Comparison of ENCODE assay signal across 2 cellular contexts in genomic region chr3:150544040-150544439, GRCh38.
TF ChIP-seq lines count a peak whose summit lies in the region.

No MANE protein-coding gene starts in this region.

TF ChIP-seq in SK-N-SH, 30 proteins besides CTCF, POLR2A, EP300 and RAD21 (continued from another document):
- TF ChIP-seq, protein P1, sequence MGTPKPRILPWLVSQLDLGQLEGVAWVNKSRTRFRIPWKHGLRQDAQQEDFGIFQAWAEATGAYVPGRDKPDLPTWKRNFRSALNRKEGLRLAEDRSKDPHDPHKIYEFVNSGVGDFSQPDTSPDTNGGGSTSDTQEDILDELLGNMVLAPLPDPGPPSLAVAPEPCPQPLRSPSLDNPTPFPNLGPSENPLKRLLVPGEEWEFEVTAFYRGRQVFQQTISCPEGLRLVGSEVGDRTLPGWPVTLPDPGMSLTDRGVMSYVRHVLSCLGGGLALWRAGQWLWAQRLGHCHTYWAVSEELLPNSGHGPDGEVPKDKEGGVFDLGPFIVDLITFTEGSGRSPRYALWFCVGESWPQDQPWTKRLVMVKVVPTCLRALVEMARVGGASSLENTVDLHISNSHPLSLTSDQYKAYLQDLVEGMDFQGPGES (IDR thresholded peaks at IDR 0.05; ENCODE audit: low read depth, low read length): no peak
- TF ChIP-seq JUND (IDR thresholded peaks at IDR 0.05) (peak; percentile 61), TEAD4 (IDR thresholded peaks at IDR 0.05; ENCODE audit: borderline replicate concordance, insufficient read depth) (no peak)

TF ChIP-seq in SK-N-SH treated with all-trans-retinoic acid at 6 μM for 48 hours, 23 proteins besides CTCF, POLR2A, EP300 and RAD21 (continued from another document):
- TF ChIP-seq, protein P2, sequence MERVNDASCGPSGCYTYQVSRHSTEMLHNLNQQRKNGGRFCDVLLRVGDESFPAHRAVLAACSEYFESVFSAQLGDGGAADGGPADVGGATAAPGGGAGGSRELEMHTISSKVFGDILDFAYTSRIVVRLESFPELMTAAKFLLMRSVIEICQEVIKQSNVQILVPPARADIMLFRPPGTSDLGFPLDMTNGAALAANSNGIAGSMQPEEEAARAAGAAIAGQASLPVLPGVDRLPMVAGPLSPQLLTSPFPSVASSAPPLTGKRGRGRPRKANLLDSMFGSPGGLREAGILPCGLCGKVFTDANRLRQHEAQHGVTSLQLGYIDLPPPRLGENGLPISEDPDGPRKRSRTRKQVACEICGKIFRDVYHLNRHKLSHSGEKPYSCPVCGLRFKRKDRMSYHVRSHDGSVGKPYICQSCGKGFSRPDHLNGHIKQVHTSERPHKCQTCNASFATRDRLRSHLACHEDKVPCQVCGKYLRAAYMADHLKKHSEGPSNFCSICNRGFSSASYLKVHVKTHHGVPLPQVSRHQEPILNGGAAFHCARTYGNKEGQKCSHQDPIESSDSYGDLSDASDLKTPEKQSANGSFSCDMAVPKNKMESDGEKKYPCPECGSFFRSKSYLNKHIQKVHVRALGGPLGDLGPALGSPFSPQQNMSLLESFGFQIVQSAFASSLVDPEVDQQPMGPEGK (CRISPR knock-in tag; IDR thresholded peaks at IDR 0.05; ENCODE audit: borderline replicate concordance): no peak
- no peak for TF ChIP-seq OSR1 (CRISPR knock-in tag; IDR thresholded peaks at IDR 0.05)
- TF ChIP-seq TOX (CRISPR knock-in tag; IDR thresholded peaks at IDR 0.05; ENCODE audit: borderline replicate concordance): no peak
- TF ChIP-seq ZNF565 (CRISPR knock-in tag; conservative IDR thresholded peaks at IDR 0.05; ENCODE audit: low read depth): no peak
- no peak for TF ChIP-seq ZFP3 (CRISPR knock-in tag; IDR thresholded peaks at IDR 0.05)
- TF ChIP-seq ESRRG (CRISPR knock-in tag; IDR thresholded peaks at IDR 0.05): no peak
- no peak for TF ChIP-seq ISL1 (CRISPR knock-in tag; IDR thresholded peaks at IDR 0.05)
